ENCODE assay signal across 23 cellular contexts in the genomic region with DNA sequence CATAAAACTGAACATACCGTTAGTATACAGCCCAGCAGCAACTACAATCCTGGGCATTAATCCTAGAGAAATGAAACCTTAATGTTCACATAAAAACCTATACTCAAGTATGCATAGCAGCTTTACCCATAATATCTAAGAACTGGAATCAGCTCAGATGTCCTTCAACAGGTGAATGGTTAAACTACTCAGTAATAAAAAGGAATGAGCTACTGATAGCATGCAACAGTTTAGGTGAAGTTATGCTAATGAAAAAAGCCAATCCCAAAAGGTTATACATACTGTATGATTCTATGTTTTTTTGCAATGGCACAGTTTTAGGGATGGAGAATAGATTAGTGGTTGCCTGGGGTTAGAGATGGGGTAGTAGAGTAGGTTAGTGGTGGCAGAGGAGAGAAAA. TPM values are rescaled to one million over a fixed set of nuclear protein-coding genes. Genes with fewer than 3 reads are reported as not detected.
"Had no signal": no experiment of that assay in that cellular context is flagged by ENCODE, and none has a peak within 500 bp of the region (broad histone marks: within the 10 kb centered on the region; RNA-seq: fewer than 3 reads in every experiment).

No MANE protein-coding gene starts in this region.

- H3K4me3 ChIP-seq: gastrocnemius medialis, heart right ventricle, sigmoid colon, SJCRH30, thoracic aorta had no signal

- H3K9me3 Mint-ChIP-seq: brain; dendritic cell treated with granulocyte-macrophage colony-stimulating factor and Interleukin-4, amounts not matched to agents 40 ng/mL and 50 ng/mL, for 4 days; effector memory CD8-positive, alpha-beta T cell; nephron progenitor cell had no signal

- H3K4me1 ChIP-seq: sigmoid colon, SJCRH30 had no signal

- DNase-seq: activated CD4-positive, alpha-beta T cell treated with anti-CD3 and anti-CD28 coated beads for 4 hours; activated CD8-positive, alpha-beta memory T cell treated with anti-CD3 and anti-CD28 coated beads, Interleukin-2, amount 50 U/mL, for 48 hours; activated effector memory CD4-positive, alpha-beta T cell treated with anti-CD3 and anti-CD28 coated beads, Interleukin-2, amount 50 U/mL, for 16 hours; amniotic stem cell; cerebellar nuclear complex; effector memory CD8-positive, alpha-beta T cell; gastrocnemius medialis; heart right ventricle; mammary epithelial cell; nephron progenitor cell; sigmoid colon; SJCRH30; stimulated activated CD4-positive, alpha-beta T cell treated with anti-CD3 and anti-CD28 coated beads, Interleukin-12 subunit alpha, Interleukin-12 subunit beta, amount 100 ng/mL, for 4 hours; stimulated activated naive CD8-positive, alpha-beta T cell treated with anti-CD3 and anti-CD28 coated beads, Interleukin-15, amount 100 ng/mL, for 72 hours; SW 1271 had no signal

- H3K27me3 ChIP-seq: gastrocnemius medialis, heart right ventricle, sigmoid colon, SJCRH30 had no signal

- ATAC-seq: effector memory CD8-positive, alpha-beta T cell; gastrocnemius medialis; heart right ventricle; left lobe of liver; stimulated activated naive CD8-positive, alpha-beta T cell treated with anti-CD3 and anti-CD28 coated beads, Interleukin-15, amount 100 ng/mL, for 72 hours had no signal

- H3K27me3 Mint-ChIP-seq: dendritic cell treated with granulocyte-macrophage colony-stimulating factor and Interleukin-4, amounts not matched to agents 40 ng/mL and 50 ng/mL, for 4 days; effector memory CD8-positive, alpha-beta T cell; stimulated activated naive CD8-positive, alpha-beta T cell treated with anti-CD3 and anti-CD28 coated beads, Interleukin-15, amount 100 ng/mL, for 72 hours had no signal

- H3K27ac ChIP-seq: epithelial cell of prostate, gastrocnemius medialis, heart right ventricle, sigmoid colon, SJCRH30, thoracic aorta, VCaP had no signal

- H3K9me3 ChIP-seq: gastrocnemius medialis, heart right ventricle, sigmoid colon, SJCRH30, thoracic aorta had no signal

- H3K4me3 Mint-ChIP-seq: brain; dendritic cell treated with granulocyte-macrophage colony-stimulating factor and Interleukin-4, amounts not matched to agents 40 ng/mL and 50 ng/mL, for 4 days; effector memory CD8-positive, alpha-beta T cell; nephron progenitor cell had no signal

- H3K27ac Mint-ChIP-seq: brain; dendritic cell treated with granulocyte-macrophage colony-stimulating factor and Interleukin-4, amounts not matched to agents 40 ng/mL and 50 ng/mL, for 4 days; effector memory CD8-positive, alpha-beta T cell; nephron progenitor cell had no signal

RNA-seq across cellular contexts. Expression of gene HTT-AS, which starts 9.4 kb away (rescaled TPM):
- total RNA-seq: gastrocnemius medialis, heart right ventricle, left lobe of liver, mammary epithelial cell, osteocyte, sigmoid colon, SJCRH30, thoracic aorta, urinary bladder had no signal
- polyA plus RNA-seq: heart right ventricle, mammary epithelial cell, sigmoid colon, urinary bladder had no signal
